8 cellular contexts compared by ENCODE assay signal in genomic region chrX:81201692-81202412, GRCh38. TPM values are rescaled to one million over a fixed set of nuclear protein-coding genes. Genes with fewer than 3 reads are reported as not detected.
DNase-seq lines count a peak whose midpoint lies in the region; ATAC-seq and TF ChIP-seq lines count a peak whose summit lies in the region.

HMGN5 (minus strand) TSS chrX:81201913; CDS start chrX:81121549, 80,364 bp downstream.
SH3BGRL (plus strand) TSS chrX:81202102; CDS start chrX:81202201, 99 bp downstream.

- H3K36me3 Mint-ChIP-seq in endothelial cell (ENCODE audit: low read depth, unreplicated experiment): no peaks in the 10 kb centered on the region

- ATAC-seq in HG03066 (IDR thresholded peaks at IDR 0.05; ENCODE audit: low read depth, unreplicated experiment): peak; percentile 95

- H3K27ac ChIP-seq in A673 (ENCODE audit: low read depth, low read length, poor library complexity, severe bottlenecking): peak within 1 kb of the TSS; percentile 84
- peak within 1 kb of the TSS; percentile 81 for H3K27ac ChIP-seq in mesodermal cell (ENCODE audit: low read depth, low read length, severe bottlenecking)

- CTCF ChIA-PET in A673 (lab: Charles Lee): no interaction called here

- H3K4me3 ChIP-seq in A673 (ENCODE audit: low read depth, low read length, poor library complexity, severe bottlenecking) (peak within 1 kb of the TSS; percentile 59), mesodermal cell (ENCODE audit: extremely low read depth, insufficient read depth, low read length, poor library complexity, severe bottlenecking) (peak within 1 kb of the TSS; percentile 54)

- WGBS in mesodermal cell (ENCODE audit: insufficient coverage in 2 of 2), 2 experiments: 0 to 2% methylated on average over 7 to 8 of the region's 22 CpGs

- TF ChIP-seq CTCF in A673 (conservative IDR thresholded peaks at IDR 0.05; ENCODE audit: low read depth, low read length) (no peak), endothelial cell (IDR thresholded peaks at IDR 0.05; ENCODE audit: unreplicated experiment) (no peak)

- POLR2A ChIA-PET in A673 (lab: Charles Lee; ENCODE audit: low non-redundant PET): no interaction called here

- no peaks in the 10 kb centered on the region for H3K27me3 ChIP-seq in A673 (replicated peaks; ENCODE audit: insufficient read depth, low read depth, low read length, poor library complexity)

- DNase-seq in A673 (ENCODE audit: low spot score) (peak; percentile 89), NOMO-1 (lab: John Stamatoyannopoulos, UW; ENCODE audit: unreplicated experiment in 2 of 2) (peak; percentile 70 to 84), endothelial cell (ENCODE audit: low spot score) (peak; percentile 59)
- peak; percentile 10 for DNase-seq in activated CD8-positive, alpha-beta memory T cell treated with anti-CD3 and anti-CD28 coated beads, Interleukin-2, amount 50 U/mL, for 24 hours (ENCODE audit: extremely low read depth)
- peak; percentile 13 for DNase-seq in stimulated activated CD8-positive, alpha-beta memory T cell treated with anti-CD3 and anti-CD28 coated beads, Interleukin-15, amount 100 ng/mL, for 24 hours (ENCODE audit: low read depth)

- H3K4me3 Mint-ChIP-seq in endothelial cell (ENCODE audit: unreplicated experiment): peak within 1 kb of the TSS; percentile 100

- peak within 1 kb of the TSS; percentile 98 for H3K27ac Mint-ChIP-seq in endothelial cell (ENCODE audit: unreplicated experiment)

- TF ChIP-seq POLR2A in GM18526 (IDR thresholded peaks at IDR 0.05; ENCODE audit: extremely low read depth, insufficient read length): peak; percentile 38

- no peaks in the 10 kb centered on the region for H3K27me3 Mint-ChIP-seq in endothelial cell (ENCODE audit: unreplicated experiment)

- H3K9me3 ChIP-seq in A673 (ENCODE audit: low read depth, low read length, poor library complexity, severe bottlenecking): no peaks in the 10 kb centered on the region
- H3K9me3 ChIP-seq in mesodermal cell (ENCODE audit: control insufficient read depth, low read length): no peaks in the 10 kb centered on the region

- intact Hi-C loops in A673 (cut with micrococcal nuclease; ENCODE audit: unreplicated experiment): loop anchor here (5.0 kb wide), 1 partner anchor 80 kb away; no protein-coding TSS in a partner anchor

- no TSS peak for BruUV-seq in A673 (replicated peaks; lab: Mats Ljungman, UMichigan)

- H3K4me1 Mint-ChIP-seq in endothelial cell (ENCODE audit: unreplicated experiment): peaks cover 18% of the 10 kb centered on the region

- no peaks in the 10 kb centered on the region for H3K4me1 ChIP-seq in A673 (ENCODE audit: insufficient read depth, low read length, poor library complexity, severe bottlenecking)
- no peaks in the 10 kb centered on the region for H3K4me1 ChIP-seq in mesodermal cell (ENCODE audit: control insufficient read depth, insufficient read depth, low read length, poor library complexity, severe bottlenecking)

- H3K36me3 ChIP-seq in A673 (ENCODE audit: insufficient read depth, low read length, poor library complexity, severe bottlenecking) (no peaks in the 10 kb centered on the region), mesodermal cell (ENCODE audit: control insufficient read depth, insufficient read depth, low read length) (peaks cover 10% of the 10 kb centered on the region)

- H3K9me3 Mint-ChIP-seq in endothelial cell (ENCODE audit: unreplicated experiment): no peaks in the 10 kb centered on the region

RNA-seq across cellular contexts. Expression of gene HMGN5, which starts in this region (rescaled TPM):
- total RNA-seq in A673 (2021): 17.9 and 19.8 TPM in 2 replicates
- total RNA-seq in endothelial cell (ENCODE audit: unreplicated experiment): 5.1 TPM
- 10.2 TPM for polyA plus RNA-seq in mesodermal cell (2013, experiment 1 of 2)
- 14.8 TPM for polyA plus RNA-seq in mesodermal cell (2013, experiment 2 of 2)

RNA-seq across cellular contexts. Expression of gene SH3BGRL, which starts in this region (rescaled TPM):
- total RNA-seq in A673 (2021) (54.4 and 61.4 TPM in 2 replicates), endothelial cell (ENCODE audit: unreplicated experiment) (127 TPM)
- 81.4 TPM for polyA plus RNA-seq in mesodermal cell (2013, experiment 1 of 2)
- 88.3 TPM for polyA plus RNA-seq in mesodermal cell (2013, experiment 2 of 2)

Comparison
In these comparisons a context has a peak if more than half of its experiments do, and no peak if none do; other contexts are left out.
1. Peak in every context shown above with its lines: DNase-seq, ATAC-seq, H3K4me3 ChIP-seq and H3K27ac ChIP-seq.
2. DNase-seq: peak in every context shown above with its lines; median percentile 89 in A673; 77 in NOMO-1; 59 in endothelial cell; 13 in stimulated activated CD8-positive, alpha-beta memory T cell treated with anti-CD3 and anti-CD28 coated beads, Interleukin-15, amount 100 ng/mL, for 24 hours; 10 in activated CD8-positive, alpha-beta memory T cell treated with anti-CD3 and anti-CD28 coated beads, Interleukin-2, amount 50 U/mL, for 24 hours.